ENCODE assay signal across 18 cellular contexts in the genomic region with DNA sequence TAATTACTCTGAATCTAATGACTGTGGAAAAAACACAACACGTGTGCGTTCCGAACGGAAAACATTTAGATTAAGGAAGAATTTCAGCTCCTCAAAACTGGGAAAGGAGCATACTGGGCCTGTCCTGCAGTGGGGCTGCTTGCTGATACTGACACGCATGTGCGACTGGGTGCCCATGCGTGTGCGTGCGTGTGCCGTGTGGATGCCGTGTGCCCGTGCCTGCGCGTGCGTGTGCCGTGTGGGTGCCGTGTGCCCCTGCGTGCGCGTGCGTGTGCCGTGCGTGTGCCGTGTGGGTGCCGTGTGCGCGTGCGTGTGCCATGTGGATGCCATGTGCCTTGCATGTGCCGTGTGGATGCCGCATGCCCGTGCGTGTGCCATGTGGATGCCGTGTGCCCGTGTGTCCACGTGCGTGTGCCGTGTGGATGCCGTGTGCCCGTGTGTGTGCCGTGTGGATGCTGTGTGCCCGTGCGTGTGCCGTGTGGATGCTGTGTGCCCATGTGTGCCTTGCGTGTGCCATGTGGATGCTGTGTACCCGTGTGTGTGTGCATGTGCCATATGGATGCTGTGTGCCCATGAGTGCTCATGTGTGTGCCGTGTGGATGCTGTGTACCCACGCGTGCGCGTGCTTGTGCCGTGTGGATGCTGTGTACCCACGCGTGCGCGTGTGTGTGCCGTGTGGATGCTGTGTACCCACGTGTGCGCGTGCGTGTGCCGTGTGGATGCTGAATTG.
"Had no signal": no experiment of that assay in that cellular context is flagged by ENCODE, and none has a peak within 500 bp of the region (broad histone marks: within the 10 kb centered on the region; RNA-seq: fewer than 3 reads in every experiment).

No MANE protein-coding gene starts in this region.

- H2AFZ ChIP-seq: hepatocyte had no signal

- FAIRE-seq: astrocyte had no signal

- ATAC-seq: activated T-cell treated with anti-CD3 and anti-CD28 coated beads, Interleukin-2, amount 50 U/mL, for 72 hours; left cardiac atrium; lower lobe of right lung had no signal

- H3K27ac ChIP-seq: epithelial cell of prostate, hepatocyte, lower lobe of right lung, tibial artery had no signal

- H3K36me3 ChIP-seq: lower lobe of right lung, tibial artery had no signal

- H3K27ac Mint-ChIP-seq: activated CD4-positive, alpha-beta memory T cell treated with anti-CD3 and anti-CD28 coated beads, Interleukin-2, amount 10 ng/mL, durations not matched to agents 7 days and 5 days; activated T-cell treated with anti-CD3 and anti-CD28 coated beads, Interleukin-2, amount 50 U/mL, for 72 hours had no signal

- H3K9me3 ChIP-seq: lower lobe of right lung, tibial artery had no signal

- H3K27me3 ChIP-seq: hepatocyte, tibial artery had no signal

- H3K27me3 Mint-ChIP-seq: activated CD4-positive, alpha-beta memory T cell treated with anti-CD3 and anti-CD28 coated beads, Interleukin-2, amount 10 ng/mL, durations not matched to agents 7 days and 5 days; naive B cell had no signal

- DNase-seq: activated CD4-positive, alpha-beta memory T cell treated with anti-CD3 and anti-CD28 coated beads, Interleukin-2, amount 10 ng/mL, durations not matched to agents 7 days and 5 days; activated naive CD4-positive, alpha-beta T cell; activated T-cell treated with anti-CD3 and anti-CD28 coated beads, Interleukin-2, amount 50 U/mL, for 72 hours; central memory CD4-positive, alpha-beta T cell; cortex of kidney; effector memory CD4-positive, alpha-beta T cell; left cardiac atrium; lower lobe of right lung; midbrain; naive B cell; retina; SW 1271; T-helper 9 cell; tibial artery had no signal

- H3K36me3 Mint-ChIP-seq: naive B cell had no signal

- H3K9me3 Mint-ChIP-seq: activated T-cell treated with anti-CD3 and anti-CD28 coated beads, Interleukin-2, amount 50 U/mL, for 72 hours; naive B cell had no signal

- H3K4me2 ChIP-seq: hepatocyte had no signal

- H3K4me3 ChIP-seq: hepatocyte, lower lobe of right lung, skin epidermis, tibial artery had no signal

- H3K4me3 Mint-ChIP-seq: activated CD4-positive, alpha-beta memory T cell treated with anti-CD3 and anti-CD28 coated beads, Interleukin-2, amount 10 ng/mL, durations not matched to agents 7 days and 5 days; activated T-cell treated with anti-CD3 and anti-CD28 coated beads, Interleukin-2, amount 50 U/mL, for 72 hours; naive B cell had no signal
